ENCODE assay signal across 13 cellular contexts in genomic region chr20:434221-434620, GRCh38. TPM values are rescaled to one million over a fixed set of nuclear protein-coding genes. Genes with fewer than 3 reads are reported as not detected.
A peak's percentile ranks its signal among the peaks of the same experiment; 100 is the strongest.
DNase-seq lines count a peak whose midpoint lies in the region; ATAC-seq, FAIRE-seq and TF ChIP-seq lines count a peak whose summit lies in the region.
"Had no signal": no experiment of that assay in that cellular context is flagged by ENCODE, and none has a peak within 500 bp of the region (broad histone marks: within the 10 kb centered on the region; RNA-seq: fewer than 3 reads in every experiment).

No MANE protein-coding gene starts in this region.

- no peaks in the 10 kb centered on the region for H3K79me2 ChIP-seq in keratinocyte (ENCODE audit: control insufficient read depth, insufficient read depth, low read length)

- H3K27me3 ChIP-seq in keratinocyte (ENCODE audit: control insufficient read depth, extremely low read depth, insufficient read depth, low read length): no peaks in the 10 kb centered on the region
- H3K27me3 ChIP-seq: foreskin keratinocyte had no signal

- H3K27ac Mint-ChIP-seq in stimulated activated naive CD8-positive, alpha-beta T cell treated with anti-CD3 and anti-CD28 coated beads, Interleukin-15, Interleukin-2, amounts not matched to agents 100 ng/mL and 50 ng/mL, for 24 hours: peak overlapping the region; percentile 96
- peak overlapping the region; percentile 91 for H3K27ac Mint-ChIP-seq in activated T-helper 17 cell treated with anti-CD3 and anti-CD28 coated beads, Interleukin-2, amount 50 U/mL, for 72 hours

- no peak for ATAC-seq in stimulated activated naive CD8-positive, alpha-beta T cell treated with anti-CD3 and anti-CD28 coated beads, Interleukin-15, Interleukin-2, amounts not matched to agents 100 U/mL and 50 U/mL, for 24 hours
- ATAC-seq in activated T-helper 17 cell treated with anti-CD3 and anti-CD28 coated beads, Interleukin-2, amount 50 U/mL, for 72 hours (replicated peaks): no peak
- no peak for ATAC-seq in HG02870 (IDR thresholded peaks at IDR 0.05; ENCODE audit: unreplicated experiment)
- no peak for ATAC-seq in esophagus mucosa

- no peak for DNase-seq in stimulated activated naive CD8-positive, alpha-beta T cell treated with anti-CD3 and anti-CD28 coated beads, Interleukin-15, Interleukin-2, amounts not matched to agents 100 U/mL and 50 U/mL, for 24 hours
- DNase-seq in keratinocyte (ENCODE audit: low read depth, low spot score): no peak
- DNase-seq in AG08396 (ENCODE audit: low spot score): no peak
- DNase-seq in NOMO-1 (lab: John Stamatoyannopoulos, UW; ENCODE audit: unreplicated experiment in 2 of 2): no peak
- DNase-seq: AML-193, left ventricle myocardium inferior, NCI-H2081 had no signal

- H2AFZ ChIP-seq in keratinocyte (ENCODE audit: control insufficient read depth, low read length): no peak overlapping the region

- H3K9me1 ChIP-seq in keratinocyte (ENCODE audit: control insufficient read depth, extremely low read depth, insufficient read depth, low read length): no peaks in the 10 kb centered on the region

- H3K4me3 ChIP-seq in keratinocyte (ENCODE audit: control insufficient read depth in 2 of 3, extremely low read depth in 1 of 3, insufficient read depth in 2 of 3, low read depth in 1 of 3, low read length in 3 of 3): no peak overlapping the region
- H3K4me3 ChIP-seq: left ventricle myocardium inferior had no signal

- no peaks in the 10 kb centered on the region for H3K9me3 ChIP-seq in keratinocyte (ENCODE audit: control insufficient read depth, low read depth, low read length)
- H3K9me3 ChIP-seq: left ventricle myocardium inferior had no signal

- dilution Hi-C loops in keratinocyte (cut with MboI; ENCODE audit: extremely low pct_ligation_motif_present, low sequenced_read_pairs): no loop called here

- peaks cover 4% of the 10 kb centered on the region for H4K20me1 ChIP-seq in keratinocyte (ENCODE audit: control insufficient read depth, extremely low read depth, insufficient read depth, low read length)

- no peaks in the 10 kb centered on the region for H3K27me3 Mint-ChIP-seq in stimulated activated naive CD8-positive, alpha-beta T cell treated with anti-CD3 and anti-CD28 coated beads, Interleukin-15, Interleukin-2, amounts not matched to agents 100 ng/mL and 50 ng/mL, for 24 hours
- no peaks in the 10 kb centered on the region for H3K27me3 Mint-ChIP-seq in activated T-helper 17 cell treated with anti-CD3 and anti-CD28 coated beads, Interleukin-2, amount 50 U/mL, for 72 hours

- H3K4me2 ChIP-seq in keratinocyte (ENCODE audit: control insufficient read depth, extremely low read depth, insufficient read depth, low read depth, low read length): no peak overlapping the region

- H3K36me3 Mint-ChIP-seq in stimulated activated naive CD8-positive, alpha-beta T cell treated with anti-CD3 and anti-CD28 coated beads, Interleukin-15, Interleukin-2, amounts not matched to agents 100 ng/mL and 50 ng/mL, for 24 hours (ENCODE audit: low read depth): peaks cover 71% of the 10 kb centered on the region
- H3K36me3 Mint-ChIP-seq in activated T-helper 17 cell treated with anti-CD3 and anti-CD28 coated beads, Interleukin-2, amount 50 U/mL, for 72 hours (ENCODE audit: low read depth): peaks cover 93% of the 10 kb centered on the region

- FAIRE-seq in keratinocyte (lab: Jason Lieb, UNC): peak; percentile 17
- FAIRE-seq: G401.6 had no signal

- peak overlapping the region; percentile 68 for H3K4me3 Mint-ChIP-seq in stimulated activated naive CD8-positive, alpha-beta T cell treated with anti-CD3 and anti-CD28 coated beads, Interleukin-15, Interleukin-2, amounts not matched to agents 100 ng/mL and 50 ng/mL, for 24 hours
- H3K4me3 Mint-ChIP-seq in activated T-helper 17 cell treated with anti-CD3 and anti-CD28 coated beads, Interleukin-2, amount 50 U/mL, for 72 hours: peak overlapping the region; percentile 73

- no peaks in the 10 kb centered on the region for H3K9me3 Mint-ChIP-seq in stimulated activated naive CD8-positive, alpha-beta T cell treated with anti-CD3 and anti-CD28 coated beads, Interleukin-15, Interleukin-2, amounts not matched to agents 100 ng/mL and 50 ng/mL, for 24 hours
- no peaks in the 10 kb centered on the region for H3K9me3 Mint-ChIP-seq in activated T-helper 17 cell treated with anti-CD3 and anti-CD28 coated beads, Interleukin-2, amount 50 U/mL, for 72 hours

- peaks cover 45 to 55% of the 10 kb centered on the region in 2 experiments for H3K36me3 ChIP-seq in keratinocyte (ENCODE audit: control insufficient read depth in 2 of 2, extremely low read depth in 1 of 2, insufficient read depth in 2 of 2, low read length in 2 of 2)

- H3K4me1 Mint-ChIP-seq in stimulated activated naive CD8-positive, alpha-beta T cell treated with anti-CD3 and anti-CD28 coated beads, Interleukin-15, Interleukin-2, amounts not matched to agents 100 ng/mL and 50 ng/mL, for 24 hours (ENCODE audit: low read depth): peaks cover 80% of the 10 kb centered on the region
- H3K4me1 Mint-ChIP-seq in activated T-helper 17 cell treated with anti-CD3 and anti-CD28 coated beads, Interleukin-2, amount 50 U/mL, for 72 hours: peaks cover 27% of the 10 kb centered on the region

- H3K27ac ChIP-seq in keratinocyte (ENCODE audit: control insufficient read depth, insufficient read depth, low read length): no peak overlapping the region
- H3K27ac ChIP-seq: foreskin keratinocyte had no signal

- TF ChIP-seq CTCF in keratinocyte (optimal IDR thresholded peaks at IDR 0.05 in 1 of 3, IDR thresholded peaks at IDR 0.05 in 1 of 3, conservative IDR thresholded peaks at IDR 0.05 in 1 of 3; ENCODE audit: extremely low read depth in 1 of 3, insufficient read depth in 2 of 3, low read length in 3 of 3): no peak

- no peak overlapping the region for H3K9ac ChIP-seq in keratinocyte (ENCODE audit: control insufficient read depth, extremely low read depth, insufficient read depth, low read length)

- peaks cover 5% of the 10 kb centered on the region for H3K4me1 ChIP-seq in keratinocyte (ENCODE audit: control insufficient read depth, extremely low read depth, insufficient read depth, low read length)

RNA-seq across cellular contexts. Expression of gene RBCK1, which starts 26.1 kb away (rescaled TPM):
- total RNA-seq in activated T-helper 17 cell treated with anti-CD3 and anti-CD28 coated beads, Interleukin-2, amount 50 U/mL, for 72 hours: 10 to 100 TPM; 81.9 to 84.0 TPM
- polyA plus RNA-seq in keratinocyte: 83.3 to 136 TPM (median 129 TPM) in 3 replicates
- polyA plus RNA-seq in keratinocyte (2011; ENCODE audit: low read depth): 104 TPM
- polyA plus RNA-seq in keratinocyte (2011; cell fraction: cytosol; rRNA removed): 94.2 and 135 TPM in 2 replicates
- 162 and 239 TPM in 2 replicates for polyA plus RNA-seq in keratinocyte (2011; cell fraction: nucleus; rRNA removed)
- polyA plus RNA-seq in keratinocyte (2012; ENCODE audit: low replicate concordance): 131 and 169 TPM in 2 replicates
- 70.6 to 145 TPM (median 76.0 TPM) in 3 replicates for polyA minus RNA-seq in keratinocyte
- 137 TPM for polyA minus RNA-seq in keratinocyte (2011; cell fraction: cytosol; rRNA and poly(A)+ RNA removed)
- polyA minus RNA-seq in keratinocyte (2011; cell fraction: nucleus; rRNA and poly(A)+ RNA removed): 72.8 and 74.5 TPM in 2 replicates
- total RNA-seq in esophagus mucosa: 55.2 TPM

RNA-seq across cellular contexts. Expression of gene TBC1D20, which starts 28.1 kb away (rescaled TPM):
- 10 to 100 TPM; 20.5 to 21.9 TPM for total RNA-seq in activated T-helper 17 cell treated with anti-CD3 and anti-CD28 coated beads, Interleukin-2, amount 50 U/mL, for 72 hours
- 24.5 to 31.1 TPM (median 29.0 TPM) in 3 replicates for polyA plus RNA-seq in keratinocyte
- 23.3 TPM for polyA plus RNA-seq in keratinocyte (2011; ENCODE audit: low read depth)
- 28.1 and 29.3 TPM in 2 replicates for polyA plus RNA-seq in keratinocyte (2011; cell fraction: cytosol; rRNA removed)
- polyA plus RNA-seq in keratinocyte (2011; cell fraction: nucleus; rRNA removed): 31.3 and 33.9 TPM in 2 replicates
- polyA plus RNA-seq in keratinocyte (2012; ENCODE audit: low replicate concordance): 21.9 and 25.3 TPM in 2 replicates
- polyA minus RNA-seq in keratinocyte: 41.6 to 73.9 TPM (median 44.0 TPM) in 3 replicates
- polyA minus RNA-seq in keratinocyte (2011; cell fraction: cytosol; rRNA and poly(A)+ RNA removed): 25.3 TPM
- polyA minus RNA-seq in keratinocyte (2011; cell fraction: nucleus; rRNA and poly(A)+ RNA removed): 16.9 and 19.1 TPM in 2 replicates
- 18.8 TPM for total RNA-seq in esophagus mucosa

RNA-seq across cellular contexts. Expression of gene TRIB3, which starts 53.7 kb away (rescaled TPM):
- total RNA-seq in activated T-helper 17 cell treated with anti-CD3 and anti-CD28 coated beads, Interleukin-2, amount 50 U/mL, for 72 hours: 10 to 100 TPM; 13.4 to 20.0 TPM
- polyA plus RNA-seq in keratinocyte: 52.6 to 68.4 TPM (median 57.6 TPM) in 3 replicates
- polyA plus RNA-seq in keratinocyte (2011; ENCODE audit: low read depth): 13.0 TPM
- 55.6 and 70.2 TPM in 2 replicates for polyA plus RNA-seq in keratinocyte (2011; cell fraction: cytosol; rRNA removed)
- 36.6 and 44.0 TPM in 2 replicates for polyA plus RNA-seq in keratinocyte (2011; cell fraction: nucleus; rRNA removed)
- 56.1 and 108 TPM in 2 replicates for polyA plus RNA-seq in keratinocyte (2012; ENCODE audit: low replicate concordance)
- 52.9 to 56.4 TPM (median 53.6 TPM) in 3 replicates for polyA minus RNA-seq in keratinocyte
- 103 TPM for polyA minus RNA-seq in keratinocyte (2011; cell fraction: cytosol; rRNA and poly(A)+ RNA removed)
- polyA minus RNA-seq in keratinocyte (2011; cell fraction: nucleus; rRNA and poly(A)+ RNA removed): 29.4 and 35.6 TPM in 2 replicates
- 58.0 TPM for total RNA-seq in esophagus mucosa
